2 cellular contexts compared by ENCODE assay signal in genomic region chr3:60636846-60637245, GRCh38.
TF ChIP-seq lines count a peak whose summit lies in the region.

No MANE protein-coding gene starts in this region.

TF ChIP-seq in SK-N-SH treated with all-trans-retinoic acid at 6 μM for 48 hours, 23 proteins besides CTCF, POLR2A, EP300 and RAD21 (continued from another document):
- TF ChIP-seq CSRNP3 (CRISPR knock-in tag; IDR thresholded peaks at IDR 0.05), result no peak
- no peak for TF ChIP-seq POU6F1 (CRISPR knock-in tag; IDR thresholded peaks at IDR 0.05; ENCODE audit: borderline replicate concordance, low read depth)
- TF ChIP-seq OSR1 (CRISPR knock-in tag; IDR thresholded peaks at IDR 0.05), result no peak
- TF ChIP-seq PATZ1 (CRISPR knock-in tag; IDR thresholded peaks at IDR 0.05; ENCODE audit: borderline replicate concordance), result no peak
- TF ChIP-seq ZC3H10 (CRISPR knock-in tag; IDR thresholded peaks at IDR 0.05), result no peak
- TF ChIP-seq ISL1 (CRISPR knock-in tag; IDR thresholded peaks at IDR 0.05), result no peak
- no peak for TF ChIP-seq ZFP3 (CRISPR knock-in tag; IDR thresholded peaks at IDR 0.05)
- TF ChIP-seq ZNF70 (CRISPR knock-in tag; IDR thresholded peaks at IDR 0.05), result no peak
- no peak for TF ChIP-seq TSHZ2 (CRISPR knock-in tag; IDR thresholded peaks at IDR 0.05)
- TF ChIP-seq TCF4 (CRISPR knock-in tag; IDR thresholded peaks at IDR 0.05; ENCODE audit: borderline replicate concordance), result no peak
- no peak for TF ChIP-seq GLIS3 (CRISPR knock-in tag; IDR thresholded peaks at IDR 0.05)
- no peak for TF ChIP-seq TOX (CRISPR knock-in tag; IDR thresholded peaks at IDR 0.05; ENCODE audit: borderline replicate concordance)
- no peak for TF ChIP-seq SNAI2 (CRISPR knock-in tag; IDR thresholded peaks at IDR 0.05)
- TF ChIP-seq RARB (CRISPR knock-in tag; IDR thresholded peaks at IDR 0.05), result no peak
- no peak for TF ChIP-seq CSDC2 (CRISPR knock-in tag; IDR thresholded peaks at IDR 0.05)
- no peak for TF ChIP-seq ARNTL (CRISPR knock-in tag; IDR thresholded peaks at IDR 0.05; ENCODE audit: borderline replicate concordance, low read depth)
- TF ChIP-seq, protein P1, sequence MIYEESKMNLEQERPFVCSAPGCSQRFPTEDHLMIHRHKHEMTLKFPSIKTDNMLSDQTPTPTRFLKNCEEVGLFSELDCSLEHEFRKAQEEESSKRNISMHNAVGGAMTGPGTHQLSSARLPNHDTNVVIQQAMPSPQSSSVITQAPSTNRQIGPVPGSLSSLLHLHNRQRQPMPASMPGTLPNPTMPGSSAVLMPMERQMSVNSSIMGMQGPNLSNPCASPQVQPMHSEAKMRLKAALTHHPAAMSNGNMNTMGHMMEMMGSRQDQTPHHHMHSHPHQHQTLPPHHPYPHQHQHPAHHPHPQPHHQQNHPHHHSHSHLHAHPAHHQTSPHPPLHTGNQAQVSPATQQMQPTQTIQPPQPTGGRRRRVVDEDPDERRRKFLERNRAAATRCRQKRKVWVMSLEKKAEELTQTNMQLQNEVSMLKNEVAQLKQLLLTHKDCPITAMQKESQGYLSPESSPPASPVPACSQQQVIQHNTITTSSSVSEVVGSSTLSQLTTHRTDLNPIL (CRISPR knock-in tag; IDR thresholded peaks at IDR 0.05; ENCODE audit: low read depth), result no peak
- no peak for TF ChIP-seq ZNF8 (CRISPR knock-in tag; IDR thresholded peaks at IDR 0.05)

TF ChIP-seq in SK-N-SH, 30 proteins besides CTCF, POLR2A, EP300 and RAD21 (continued from another document):
- TF ChIP-seq, protein P2, sequence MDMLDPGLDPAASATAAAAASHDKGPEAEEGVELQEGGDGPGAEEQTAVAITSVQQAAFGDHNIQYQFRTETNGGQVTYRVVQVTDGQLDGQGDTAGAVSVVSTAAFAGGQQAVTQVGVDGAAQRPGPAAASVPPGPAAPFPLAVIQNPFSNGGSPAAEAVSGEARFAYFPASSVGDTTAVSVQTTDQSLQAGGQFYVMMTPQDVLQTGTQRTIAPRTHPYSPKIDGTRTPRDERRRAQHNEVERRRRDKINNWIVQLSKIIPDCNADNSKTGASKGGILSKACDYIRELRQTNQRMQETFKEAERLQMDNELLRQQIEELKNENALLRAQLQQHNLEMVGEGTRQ (IDR thresholded peaks at IDR 0.05; ENCODE audit: borderline replicate concordance, low read depth, low read length), result no peak
- TF ChIP-seq FOXJ3 (CRISPR knock-in tag; IDR thresholded peaks at IDR 0.05), result no peak
- TF ChIP-seq YY1 (IDR thresholded peaks at IDR 0.05; ENCODE audit: low read depth), result no peak
- no peak for TF ChIP-seq JUND (IDR thresholded peaks at IDR 0.05)
- TF ChIP-seq GABPA (IDR thresholded peaks at IDR 0.05; ENCODE audit: low read depth), result no peak
- TF ChIP-seq MEF2A (IDR thresholded peaks at IDR 0.05; ENCODE audit: borderline replicate concordance, low read depth), result no peak
- TF ChIP-seq RXRA (IDR thresholded peaks at IDR 0.05; ENCODE audit: borderline replicate concordance, low read depth), result no peak
- no peak for TF ChIP-seq SIN3A (IDR thresholded peaks at IDR 0.05; ENCODE audit: borderline replicate concordance, low read depth, low read length)
- no peak for TF ChIP-seq RFX5 (IDR thresholded peaks at IDR 0.05; ENCODE audit: low read length)
- TF ChIP-seq SMC3 (IDR thresholded peaks at IDR 0.05; ENCODE audit: low read depth, low read length), result no peak
- TF ChIP-seq TEAD4 (IDR thresholded peaks at IDR 0.05; ENCODE audit: borderline replicate concordance, insufficient read depth), result no peak
- TF ChIP-seq ZBTB33 (IDR thresholded peaks at IDR 0.05; ENCODE audit: borderline replicate concordance, low read depth), result no peak
- TF ChIP-seq NRF1 (IDR thresholded peaks at IDR 0.05; ENCODE audit: low read depth, low read length), result no peak
- TF ChIP-seq NFIC (IDR thresholded peaks at IDR 0.05; ENCODE audit: borderline replicate concordance), result no peak
